Comparison of ENCODE assay signal across 10 cellular contexts in genomic region chr3:71109241-71109976, GRCh38.
A peak's percentile ranks its signal among the peaks of the same experiment; 100 is the strongest.
DNase-seq lines count a peak whose midpoint lies in the region; ATAC-seq and TF ChIP-seq lines count a peak whose summit lies in the region.
"Had no signal": no experiment of that assay in that cellular context is flagged by ENCODE, and none has a peak within 500 bp of the region (broad histone marks: within the 10 kb centered on the region; RNA-seq: fewer than 3 reads in every experiment).

No MANE protein-coding gene starts in this region.

- H3K36me3 Mint-ChIP-seq in CD8-positive, alpha-beta memory T cell: peaks cover 5 to 84% (median 29%) of the 10 kb centered on the region in 3 donors
- H3K36me3 Mint-ChIP-seq in nephron (ENCODE audit: low read depth): peaks cover 24% of the 10 kb centered on the region

- no peaks in the 10 kb centered on the region for H3K27me3 Mint-ChIP-seq in CD8-positive, alpha-beta memory T cell
- peaks cover 6% of the 10 kb centered on the region for H3K27me3 Mint-ChIP-seq in nephron (ENCODE audit: low read depth)

- TF ChIP-seq CTCF in Peyer's patch (IDR thresholded peaks at IDR 0.05): no peak
- no peak for TF ChIP-seq CTCF in nephron (IDR thresholded peaks at IDR 0.05; ENCODE audit: unreplicated experiment in 3 of 3)

- DNase-seq in CD8-positive, alpha-beta memory T cell: no peak
- no peak for DNase-seq in Peyer's patch
- DNase-seq in dermis blood vessel endothelial cell: peak; percentile 72
- no peak for DNase-seq in activated CD4-positive, CD25-positive, alpha-beta regulatory T cell treated with anti-CD3 and anti-CD28 coated beads, Interleukin-2, amount 50 U/mL, for 72 hours
- no peak for DNase-seq in NCI-H1417 treated with DMSO at 0.1 percent for 48 hours (lab: John Stamatoyannopoulos, UW)
- DNase-seq: head of caudate nucleus, NCI-H1417 had no signal

- peaks cover 29% of the 10 kb centered on the region for H3K36me3 ChIP-seq in CD8-positive, alpha-beta memory T cell (ENCODE audit: insufficient read depth, low read length)
- H3K36me3 ChIP-seq in Peyer's patch: peaks cover 0 to 23% (median 0%) of the 10 kb centered on the region in 3 donors

- no peak overlapping the region for H3K27ac ChIP-seq in CD8-positive, alpha-beta memory T cell (ENCODE audit: low read depth, low read length)
- H3K27ac ChIP-seq in Peyer's patch: peak overlapping the region in 3 of 4 donors; percentile 23 to 50 (median 28)

- H3K4me3 Mint-ChIP-seq in CD8-positive, alpha-beta memory T cell: peak overlapping the region in 2 of 7 donors; percentile 7 to 44
- peak overlapping the region in 2 of 3 experiments; percentile 15 to 34 for H3K4me3 Mint-ChIP-seq in nephron

- ATAC-seq in HG03521 (IDR thresholded peaks at IDR 0.05; ENCODE audit: unreplicated experiment): no peak
- ATAC-seq in GM21367 (IDR thresholded peaks at IDR 0.05; ENCODE audit: unreplicated experiment): no peak

- H3K27ac Mint-ChIP-seq in CD8-positive, alpha-beta memory T cell: peak overlapping the region; percentile 34 to 87 (median 71)
- H3K27ac Mint-ChIP-seq in nephron: peak overlapping the region; percentile 44 to 92 (median 65)

- H3K27me3 ChIP-seq in CD8-positive, alpha-beta memory T cell (ENCODE audit: insufficient read depth, low read length, poor library complexity, severe bottlenecking): no peaks in the 10 kb centered on the region
- no peaks in the 10 kb centered on the region for H3K27me3 ChIP-seq in Peyer's patch

- no peaks in the 10 kb centered on the region for H3K9me3 Mint-ChIP-seq in CD8-positive, alpha-beta memory T cell
- no peaks in the 10 kb centered on the region for H3K9me3 Mint-ChIP-seq in nephron

- TF ChIP-seq POLR2A in Peyer's patch (IDR thresholded peaks at IDR 0.05): no peak

- H3K9me3 ChIP-seq in CD8-positive, alpha-beta memory T cell (ENCODE audit: low read length): no peaks in the 10 kb centered on the region
- no peaks in the 10 kb centered on the region for H3K9me3 ChIP-seq in Peyer's patch

- CTCF ChIA-PET in CD8-positive, alpha-beta memory T cell (lab: Charles Lee): interaction anchor here (1.2 kb wide), 1 partner anchor 15 kb away, joined by 3 read pairs; no protein-coding TSS in a partner anchor

- H3K4me3 ChIP-seq in CD8-positive, alpha-beta memory T cell (ENCODE audit: low read length): no peak overlapping the region
- H3K4me3 ChIP-seq in Peyer's patch: no peak overlapping the region

- H3K4me1 ChIP-seq in CD8-positive, alpha-beta memory T cell (ENCODE audit: insufficient read depth, low read length): peaks cover 15% of the 10 kb centered on the region
- H3K4me1 ChIP-seq in Peyer's patch: peaks cover 0 to 27% (median 7%) of the 10 kb centered on the region in 4 donors

- POLR2A ChIA-PET in CD8-positive, alpha-beta memory T cell (lab: Charles Lee): interaction anchor here (0.6 kb wide), 1 partner anchor 402 kb away, joined by 4 read pairs; no protein-coding TSS in a partner anchor

- H3K4me1 Mint-ChIP-seq in CD8-positive, alpha-beta memory T cell: peaks cover 66 to 94% (median 86%) of the 10 kb centered on the region in 3 donors
- H3K4me1 Mint-ChIP-seq in nephron: peaks cover 41% of the 10 kb centered on the region
